In genomic region chrX:111854778-111855490, GRCh38 we compare ENCODE assay signal across 15 cellular contexts. TPM values are rescaled to one million over a fixed set of nuclear protein-coding genes. Genes with fewer than 3 reads are reported as not detected.
A peak's percentile ranks its signal among the peaks of the same experiment; 100 is the strongest.
DNase-seq lines count a peak whose midpoint lies in the region; ATAC-seq and TF ChIP-seq lines count a peak whose summit lies in the region.
"Had no signal": no experiment of that assay in that cellular context is flagged by ENCODE, and none has a peak within 500 bp of the region (broad histone marks: within the 10 kb centered on the region; RNA-seq: fewer than 3 reads in every experiment).

No MANE protein-coding gene starts in this region.

- H3K27ac Mint-ChIP-seq in WTC11, result no peak overlapping the region
- no peak overlapping the region for H3K27ac Mint-ChIP-seq in activated naive CD8-positive, alpha-beta T cell treated with anti-CD3 and anti-CD28 coated beads for 36 hours
- H3K27ac Mint-ChIP-seq in CD8-positive, alpha-beta memory T cell, result peak overlapping the region in 1 of 8 donors; percentile 29
- H3K27ac Mint-ChIP-seq: T-helper 17 cell had no signal

- ATAC-seq in HG03175 (IDR thresholded peaks at IDR 0.05; ENCODE audit: unreplicated experiment) (peak; percentile 49), WTC11 (peak; percentile 98)
- ATAC-seq: lower lobe of right lung, T-helper 17 cell had no signal

- H3K27me3 ChIP-seq in CD8-positive, alpha-beta memory T cell (ENCODE audit: insufficient read depth, low read length, poor library complexity, severe bottlenecking), result no peaks in the 10 kb centered on the region

- peak; percentile 13 for DNase-seq in ELF-1 (ENCODE audit: low read depth, low spot score)
- DNase-seq in WTC11 (ENCODE audit: low spot score), result peak; percentile 8
- peak; percentile 56 for DNase-seq in kidney glomerular epithelial cell (lab: John Stamatoyannopoulos, UW)
- no peak for DNase-seq in posterior vena cava (ENCODE audit: low spot score)
- DNase-seq in LoVo (ENCODE audit: low spot score), result no peak
- no peak for DNase-seq in activated naive CD8-positive, alpha-beta T cell treated with anti-CD3 and anti-CD28 coated beads for 36 hours
- DNase-seq in CD8-positive, alpha-beta memory T cell, result no peak
- DNase-seq: activated gamma-delta T cell treated with Interleukin-2 at 50 U/mL for 16 hours, C1 segment of cervical spinal cord, lower lobe of right lung, NCI-H2081 treated with DMSO at 0.1 percent for 48 hours, substantia nigra, T-helper 17 cell had no signal

- H3K4me1 ChIP-seq in CD8-positive, alpha-beta memory T cell (ENCODE audit: insufficient read depth, low read length), result no peaks in the 10 kb centered on the region
- H3K4me1 ChIP-seq: lower lobe of right lung had no signal

- no peaks in the 10 kb centered on the region for H3K36me3 ChIP-seq in CD8-positive, alpha-beta memory T cell (ENCODE audit: insufficient read depth, low read length)
- H3K36me3 ChIP-seq: lower lobe of right lung had no signal

- peaks cover 9% of the 10 kb centered on the region for H3K9me3 Mint-ChIP-seq in WTC11
- H3K9me3 Mint-ChIP-seq in activated naive CD8-positive, alpha-beta T cell treated with anti-CD3 and anti-CD28 coated beads for 36 hours, result no peaks in the 10 kb centered on the region
- no peaks in the 10 kb centered on the region for H3K9me3 Mint-ChIP-seq in CD8-positive, alpha-beta memory T cell

- intact Hi-C loops in posterior vena cava (cut with DNase I), result no loop called here

- CTCF ChIA-PET in WTC11 (lab: Charles Lee), result no interaction called here
- CTCF ChIA-PET in CD8-positive, alpha-beta memory T cell (lab: Charles Lee), result interaction anchor here (1.3 kb wide), 1 partner anchor 11 kb away, joined by 3 read pairs; no protein-coding TSS in a partner anchor

- H3K4me3 Mint-ChIP-seq in WTC11, result no peak overlapping the region
- no peak overlapping the region for H3K4me3 Mint-ChIP-seq in activated naive CD8-positive, alpha-beta T cell treated with anti-CD3 and anti-CD28 coated beads for 36 hours
- H3K4me3 Mint-ChIP-seq in CD8-positive, alpha-beta memory T cell, result no peak overlapping the region
- H3K4me3 Mint-ChIP-seq: T-helper 17 cell had no signal

- H3K4me1 Mint-ChIP-seq in WTC11, result peaks cover 3% of the 10 kb centered on the region
- no peaks in the 10 kb centered on the region for H3K4me1 Mint-ChIP-seq in activated naive CD8-positive, alpha-beta T cell treated with anti-CD3 and anti-CD28 coated beads for 36 hours
- no peaks in the 10 kb centered on the region for H3K4me1 Mint-ChIP-seq in CD8-positive, alpha-beta memory T cell
- H3K4me1 Mint-ChIP-seq: T-helper 17 cell had no signal

- H3K9me3 ChIP-seq in CD8-positive, alpha-beta memory T cell (ENCODE audit: low read length), result no peaks in the 10 kb centered on the region
- H3K9me3 ChIP-seq: lower lobe of right lung had no signal

- no peaks in the 10 kb centered on the region for H3K36me3 Mint-ChIP-seq in WTC11
- no peaks in the 10 kb centered on the region for H3K36me3 Mint-ChIP-seq in activated naive CD8-positive, alpha-beta T cell treated with anti-CD3 and anti-CD28 coated beads for 36 hours
- H3K36me3 Mint-ChIP-seq in CD8-positive, alpha-beta memory T cell, result no peaks in the 10 kb centered on the region

- peaks cover 2% of the 10 kb centered on the region for H3K27me3 Mint-ChIP-seq in WTC11 (ENCODE audit: low read depth)
- no peaks in the 10 kb centered on the region for H3K27me3 Mint-ChIP-seq in activated naive CD8-positive, alpha-beta T cell treated with anti-CD3 and anti-CD28 coated beads for 36 hours
- no peaks in the 10 kb centered on the region for H3K27me3 Mint-ChIP-seq in CD8-positive, alpha-beta memory T cell
- H3K27me3 Mint-ChIP-seq: T-helper 17 cell had no signal

- POLR2A ChIA-PET in WTC11 (lab: Charles Lee), result no interaction called here
- POLR2A ChIA-PET in CD8-positive, alpha-beta memory T cell (lab: Charles Lee), result no interaction called here

- no peak for TF ChIP-seq CTCF in WTC11 (IDR thresholded peaks at IDR 0.05)

- no peak overlapping the region for H3K4me3 ChIP-seq in CD8-positive, alpha-beta memory T cell (ENCODE audit: low read length)
- H3K4me3 ChIP-seq: lower lobe of right lung, smooth muscle cell had no signal

- no peak overlapping the region for H3K27ac ChIP-seq in CD8-positive, alpha-beta memory T cell (ENCODE audit: low read depth, low read length)
- H3K27ac ChIP-seq: lower lobe of right lung had no signal

TF ChIP-seq in WTC11, 78 proteins besides CTCF, POLR2A, EP300 and RAD21:
- TF ChIP-seq FOXJ3 (CRISPR knock-in tag; IDR thresholded peaks at IDR 0.05; ENCODE audit: borderline replicate concordance) (no peak), ZNF219 (CRISPR knock-in tag; IDR thresholded peaks at IDR 0.05; ENCODE audit: borderline replicate concordance) (no peak), RORB (CRISPR knock-in tag; IDR thresholded peaks at IDR 0.05) (no peak), USF2 (CRISPR knock-in tag; IDR thresholded peaks at IDR 0.05) (peak; percentile 86), ZNF232 (CRISPR knock-in tag; IDR thresholded peaks at IDR 0.05) (no peak), USF1 (CRISPR knock-in tag; IDR thresholded peaks at IDR 0.05) (peak; percentile 86)
TF ChIP-seq in WTC11: peak in this region for 2.

RNA-seq across cellular contexts. Expression of gene TRPC5OS, which starts 21.0 kb away (rescaled TPM):
- total RNA-seq in WTC11 (2021), result not detected in 3 replicates
- not detected for total RNA-seq in posterior vena cava
- not detected for total RNA-seq in activated naive CD8-positive, alpha-beta T cell treated with anti-CD3 and anti-CD28 coated beads for 36 hours
- total RNA-seq in CD8-positive, alpha-beta memory T cell, result not detected
- not detected for polyA plus RNA-seq in CD8-positive, alpha-beta memory T cell
- total RNA-seq: lower lobe of right lung, T-helper 17 cell had no signal
- polyA plus RNA-seq: smooth muscle cell had no signal

Comparison
In these comparisons a context has a peak if more than half of its experiments do, and no peak if none do; other contexts are left out.
1. DNase-seq: peak in ELF-1 (single experiment), WTC11 (single experiment) and kidney glomerular epithelial cell (single experiment); none in posterior vena cava (single experiment), LoVo (single experiment), activated naive CD8-positive, alpha-beta T cell treated with anti-CD3 and anti-CD28 coated beads for 36 hours (single experiment) and CD8-positive, alpha-beta memory T cell (0 of 5).